Comparison of ENCODE assay signal across 14 cellular contexts in genomic region chr7:27808626-27809025, GRCh38.
DNase-seq lines count a peak whose midpoint lies in the region; ATAC-seq and TF ChIP-seq lines count a peak whose summit lies in the region.
"Had no signal": no experiment of that assay in that cellular context is flagged by ENCODE, and none has a peak within 500 bp of the region (broad histone marks: within the 10 kb centered on the region; RNA-seq: fewer than 3 reads in every experiment).

No MANE protein-coding gene starts in this region.

- no peaks in the 10 kb centered on the region for H3K9me3 ChIP-seq in psoas muscle
- H3K9me3 ChIP-seq in esophagus squamous epithelium: no peaks in the 10 kb centered on the region

- no peak overlapping the region for H3K27ac Mint-ChIP-seq in progenitor cell of endocrine pancreas

- H3K27me3 Mint-ChIP-seq in progenitor cell of endocrine pancreas: no peaks in the 10 kb centered on the region
- H3K27me3 Mint-ChIP-seq: central memory CD8-positive, alpha-beta T cell had no signal

- H3K4me3 Mint-ChIP-seq in progenitor cell of endocrine pancreas (ENCODE audit: low read depth): no peak overlapping the region
- H3K4me3 Mint-ChIP-seq: central memory CD8-positive, alpha-beta T cell had no signal

- TF ChIP-seq CTCF in RWPE1 (conservative IDR thresholded peaks at IDR 0.05; ENCODE audit: low read depth): no peak
- TF ChIP-seq CTCF in psoas muscle (IDR thresholded peaks at IDR 0.05): no peak
- no peak for TF ChIP-seq CTCF in esophagus squamous epithelium (IDR thresholded peaks at IDR 0.05)
- no peak for TF ChIP-seq CTCF in progenitor cell of endocrine pancreas (IDR thresholded peaks at IDR 0.05; ENCODE audit: unreplicated experiment)

- H3K27ac ChIP-seq in RWPE1 (no peak overlapping the region), psoas muscle (peak overlapping the region; percentile 5), esophagus squamous epithelium (no peak overlapping the region)

- peaks cover 11% of the 10 kb centered on the region for H3K36me3 Mint-ChIP-seq in progenitor cell of endocrine pancreas (ENCODE audit: insufficient read depth)

- H3K4me1 ChIP-seq in psoas muscle (peaks cover 30% of the 10 kb centered on the region), esophagus squamous epithelium (peaks cover 0 to 2% (median 0%) of the 10 kb centered on the region in 3 donors)

- H3K9me3 Mint-ChIP-seq in progenitor cell of endocrine pancreas (ENCODE audit: low read depth): no peaks in the 10 kb centered on the region
- H3K9me3 Mint-ChIP-seq: central memory CD8-positive, alpha-beta T cell had no signal

- 53 to 82% (median 70%) methylated on average over 2 of the region's 2 CpGs for WGBS in psoas muscle, 3 donors
- 71 to 81% methylated on average over 2 of the region's 2 CpGs for WGBS in esophagus squamous epithelium, 2 donors

- no peak for TF ChIP-seq POLR2A in esophagus squamous epithelium (IDR thresholded peaks at IDR 0.05)

- H3K27me3 ChIP-seq in psoas muscle (ENCODE audit: insufficient read depth in 3 of 3, low read length in 2 of 3) (no peaks in the 10 kb centered on the region), esophagus squamous epithelium (no peaks in the 10 kb centered on the region)

- H3K36me3 ChIP-seq in psoas muscle (ENCODE audit: insufficient read depth in 1 of 2, low read depth in 1 of 2) (peaks cover 0 to 7% of the 10 kb centered on the region in 2 donors), esophagus squamous epithelium (peaks cover 0 to 28% (median 0%) of the 10 kb centered on the region in 3 donors)

- ATAC-seq in psoas muscle: peak; percentile 69 to 90 (median 84)
- ATAC-seq in GM21423 (IDR thresholded peaks at IDR 0.05; ENCODE audit: unreplicated experiment): no peak

- H3K4me3 ChIP-seq in psoas muscle (no peak overlapping the region), esophagus squamous epithelium (no peak overlapping the region)
- H3K4me3 ChIP-seq: skin epidermis had no signal

- intact Hi-C loops in psoas muscle (cut with DNase I) (no loop called here), esophagus squamous epithelium (cut with DNase I) (no loop called here)

- CTCF ChIA-PET in RWPE1 (lab: Yijun Ruan, JAX): no interaction called here

- POLR2A ChIA-PET in RWPE1 (lab: Yijun Ruan, JAX; ENCODE audit: low non-redundant PET): no interaction called here

- DNase-seq in EL: peak; percentile 56
- DNase-seq in RWPE1 (ENCODE audit: low spot score): peak; percentile 8
- DNase-seq in fibroblast of peridontal ligament (ENCODE audit: extremely low read depth): peak; percentile 87
- no peak for DNase-seq in psoas muscle
- no peak for DNase-seq in esophagus squamous epithelium (lab: John Stamatoyannopoulos, UW)
- DNase-seq in MV-4-11 (lab: John Stamatoyannopoulos, UW): no peak
- no peak for DNase-seq in progenitor cell of endocrine pancreas (ENCODE audit: low spot score, unreplicated experiment)
- DNase-seq: activated T-cell treated with anti-CD3 and anti-CD28 coated beads for 4 hours, DND-41, glutamatergic neuron, NCI-H2081 had no signal

- H3K4me1 Mint-ChIP-seq in progenitor cell of endocrine pancreas (ENCODE audit: low read depth): no peaks in the 10 kb centered on the region

Comparison
In these comparisons a context has a peak if more than half of its experiments do, and no peak if none do; other contexts are left out.
1. DNase-seq: peak in EL (single experiment), RWPE1 (single experiment) and fibroblast of peridontal ligament (single experiment); none in psoas muscle (0 of 2), esophagus squamous epithelium (single experiment), MV-4-11 (single experiment) and progenitor cell of endocrine pancreas (single experiment).